In genomic region chr7:80259-81236, GRCh38 we compare ENCODE assay signal across 20 cellular contexts.
A peak's percentile ranks its signal among the peaks of the same experiment; 100 is the strongest.
DNase-seq lines count a peak whose midpoint lies in the region; ATAC-seq and TF ChIP-seq lines count a peak whose summit lies in the region.
"Had no signal": no experiment of that assay in that cellular context is flagged by ENCODE, and none has a peak within 500 bp of the region (broad histone marks: within the 10 kb centered on the region; RNA-seq: fewer than 3 reads in every experiment).

No MANE protein-coding gene starts in this region.

- H3K4me1 ChIP-seq in left ventricle myocardium inferior (peaks cover 4% of the 10 kb centered on the region), colonic mucosa (no peaks in the 10 kb centered on the region), neural progenitor cell (peaks cover 10% of the 10 kb centered on the region), aorta (ENCODE audit: control insufficient read depth in 1 of 2, insufficient read depth in 2 of 2, low read length in 2 of 2) (no peaks in the 10 kb centered on the region)
- H3K4me1 ChIP-seq: pancreas had no signal

- TF ChIP-seq CTCF in left ventricle myocardium inferior (IDR thresholded peaks at IDR 0.05; ENCODE audit: borderline replicate concordance), result no peak
- no peak for TF ChIP-seq CTCF in colonic mucosa (IDR thresholded peaks at IDR 0.05)
- no peak for TF ChIP-seq CTCF in neural progenitor cell (IDR thresholded peaks at IDR 0.05)

- ATAC-seq in left cardiac atrium (no peak), aorta (ENCODE audit: low FRiP score) (no peak)
- ATAC-seq: body of pancreas, left colon, pancreas had no signal

- no peak overlapping the region for H3K27ac ChIP-seq in left ventricle myocardium inferior (replicated peaks)
- no peak overlapping the region for H3K27ac ChIP-seq in colonic mucosa
- H3K27ac ChIP-seq in neural progenitor cell, result no peak overlapping the region
- H3K27ac ChIP-seq in aorta (ENCODE audit: low read depth in 1 of 2, low read length in 2 of 2), result no peak overlapping the region
- H3K27ac ChIP-seq: body of pancreas, pancreas had no signal

- no peak overlapping the region for H3K4me2 ChIP-seq in neural progenitor cell

- H3K4me3 ChIP-seq in left ventricle myocardium inferior, result no peak overlapping the region
- H3K4me3 ChIP-seq in colonic mucosa, result no peak overlapping the region
- H3K4me3 ChIP-seq in neural progenitor cell, result no peak overlapping the region
- H3K4me3 ChIP-seq in aorta (ENCODE audit: low read length in 2 of 2), result no peak overlapping the region
- H3K4me3 ChIP-seq: body of pancreas, pancreas had no signal

- H3F3A ChIP-seq in neural progenitor cell (ENCODE audit: low read depth), result no peaks in the 10 kb centered on the region

- WGBS in aorta, 2 donors, result 95 to 97% methylated on average over 35 of the region's 35 CpGs

- intact Hi-C loops in left cardiac atrium (cut with DNase I) (no loop called here), left ventricle myocardium inferior (cut with micrococcal nuclease) (no loop called here), colonic mucosa (cut with DNase I) (no loop called here), aorta (cut with DNase I) (no loop called here)

- DNase-seq in left cardiac atrium (peak; percentile 20), left ventricle myocardium inferior (no peak), colonic mucosa (peak; percentile 14), neural progenitor cell (ENCODE audit: low spot score) (no peak), aorta (peak; percentile 40 to 74), NCI-H2107 treated with DMSO at 0.1 percent for 48 hours (lab: John Stamatoyannopoulos, UW; ENCODE audit: unreplicated experiment) (no peak), D341Med (ENCODE audit: low spot score) (no peak), OCI-M1 (lab: John Stamatoyannopoulos, UW) (no peak)
- DNase-seq: ACHN; activated CD4-positive, alpha-beta T cell treated with anti-CD3 and anti-CD28 coated beads, Interleukin-2, amount 10 ng/mL, durations not matched to agents 7 days and 5 days; effector CD8-positive, alpha-beta T cell; foreskin fibroblast; naive B cell; NCI-H2029 treated with DMSO at 0.1 percent for 48 hours; NCI-H226; NCI-H748 treated with DMSO at 0.1 percent for 48 hours; T-helper 9 cell had no signal

- H3K9ac ChIP-seq in colonic mucosa (ENCODE audit: low read depth in 2 of 2, low read length in 2 of 2) (no peak overlapping the region), neural progenitor cell (no peak overlapping the region)

- no peaks in the 10 kb centered on the region for H3K36me3 Mint-ChIP-seq in neural progenitor cell
- H3K36me3 Mint-ChIP-seq: naive B cell had no signal

- no peaks in the 10 kb centered on the region for H3K36me3 ChIP-seq in left ventricle myocardium inferior
- no peaks in the 10 kb centered on the region for H3K36me3 ChIP-seq in colonic mucosa
- H3K36me3 ChIP-seq in neural progenitor cell, result no peaks in the 10 kb centered on the region
- no peaks in the 10 kb centered on the region for H3K36me3 ChIP-seq in aorta (ENCODE audit: control insufficient read depth in 1 of 2, insufficient read depth in 2 of 2, low read length in 1 of 2)
- H3K36me3 ChIP-seq: pancreas had no signal

- peaks cover 47% of the 10 kb centered on the region for H3K27me3 ChIP-seq in left ventricle myocardium inferior (ENCODE audit: low read depth)
- H3K27me3 ChIP-seq in colonic mucosa, result no peaks in the 10 kb centered on the region
- no peaks in the 10 kb centered on the region for H3K27me3 ChIP-seq in neural progenitor cell
- no peaks in the 10 kb centered on the region for H3K27me3 ChIP-seq in aorta (ENCODE audit: control insufficient read depth in 1 of 2, insufficient read depth in 2 of 2, low read length in 1 of 2)
- H3K27me3 ChIP-seq: body of pancreas, pancreas had no signal

- no peaks in the 10 kb centered on the region for H4K20me1 ChIP-seq in neural progenitor cell (ENCODE audit: low read depth)

- peak overlapping the region; percentile 78 for H3K27ac Mint-ChIP-seq in neural progenitor cell
- H3K27ac Mint-ChIP-seq: activated CD4-positive, alpha-beta T cell treated with anti-CD3 and anti-CD28 coated beads, Interleukin-2, amount 10 ng/mL, durations not matched to agents 7 days and 5 days had no signal

- H3K4me3 Mint-ChIP-seq in neural progenitor cell, result no peak overlapping the region
- H3K4me3 Mint-ChIP-seq: activated CD4-positive, alpha-beta T cell treated with anti-CD3 and anti-CD28 coated beads, Interleukin-2, amount 10 ng/mL, durations not matched to agents 7 days and 5 days; naive B cell had no signal

- H3K4me1 Mint-ChIP-seq in neural progenitor cell, result peaks cover 30% of the 10 kb centered on the region
- H3K4me1 Mint-ChIP-seq: activated CD4-positive, alpha-beta T cell treated with anti-CD3 and anti-CD28 coated beads, Interleukin-2, amount 10 ng/mL, durations not matched to agents 7 days and 5 days; naive B cell had no signal

- no peaks in the 10 kb centered on the region for H3K79me2 ChIP-seq in neural progenitor cell (ENCODE audit: low read depth)

- no peak overlapping the region for H2AFZ ChIP-seq in neural progenitor cell (replicated peaks)

- peaks cover 12% of the 10 kb centered on the region for H3K27me3 Mint-ChIP-seq in neural progenitor cell (ENCODE audit: insufficient read depth, low read depth)
- H3K27me3 Mint-ChIP-seq: activated CD4-positive, alpha-beta T cell treated with anti-CD3 and anti-CD28 coated beads, Interleukin-2, amount 10 ng/mL, durations not matched to agents 7 days and 5 days had no signal

- H3K9me3 ChIP-seq in left ventricle myocardium inferior (replicated peaks), result no peaks in the 10 kb centered on the region
- H3K9me3 ChIP-seq in colonic mucosa, result no peaks in the 10 kb centered on the region
- no peaks in the 10 kb centered on the region for H3K9me3 ChIP-seq in neural progenitor cell (ENCODE audit: low read depth)
- no peaks in the 10 kb centered on the region for H3K9me3 ChIP-seq in aorta (ENCODE audit: control insufficient read depth, low read length)
- H3K9me3 ChIP-seq: body of pancreas, pancreas had no signal

- H3K9me3 Mint-ChIP-seq in neural progenitor cell, result no peaks in the 10 kb centered on the region
- H3K9me3 Mint-ChIP-seq: activated CD4-positive, alpha-beta T cell treated with anti-CD3 and anti-CD28 coated beads, Interleukin-2, amount 10 ng/mL, durations not matched to agents 7 days and 5 days; naive B cell had no signal

Comparison
In these comparisons a context has a peak if more than half of its experiments do, and no peak if none do; other contexts are left out.
1. DNase-seq: peak in left cardiac atrium (single experiment), colonic mucosa (single experiment) and aorta (2 of 2); none in left ventricle myocardium inferior (single experiment), neural progenitor cell (single experiment), NCI-H2107 treated with DMSO at 0.1 percent for 48 hours (single experiment), D341Med (single experiment) and OCI-M1 (single experiment).